In the genomic region with DNA sequence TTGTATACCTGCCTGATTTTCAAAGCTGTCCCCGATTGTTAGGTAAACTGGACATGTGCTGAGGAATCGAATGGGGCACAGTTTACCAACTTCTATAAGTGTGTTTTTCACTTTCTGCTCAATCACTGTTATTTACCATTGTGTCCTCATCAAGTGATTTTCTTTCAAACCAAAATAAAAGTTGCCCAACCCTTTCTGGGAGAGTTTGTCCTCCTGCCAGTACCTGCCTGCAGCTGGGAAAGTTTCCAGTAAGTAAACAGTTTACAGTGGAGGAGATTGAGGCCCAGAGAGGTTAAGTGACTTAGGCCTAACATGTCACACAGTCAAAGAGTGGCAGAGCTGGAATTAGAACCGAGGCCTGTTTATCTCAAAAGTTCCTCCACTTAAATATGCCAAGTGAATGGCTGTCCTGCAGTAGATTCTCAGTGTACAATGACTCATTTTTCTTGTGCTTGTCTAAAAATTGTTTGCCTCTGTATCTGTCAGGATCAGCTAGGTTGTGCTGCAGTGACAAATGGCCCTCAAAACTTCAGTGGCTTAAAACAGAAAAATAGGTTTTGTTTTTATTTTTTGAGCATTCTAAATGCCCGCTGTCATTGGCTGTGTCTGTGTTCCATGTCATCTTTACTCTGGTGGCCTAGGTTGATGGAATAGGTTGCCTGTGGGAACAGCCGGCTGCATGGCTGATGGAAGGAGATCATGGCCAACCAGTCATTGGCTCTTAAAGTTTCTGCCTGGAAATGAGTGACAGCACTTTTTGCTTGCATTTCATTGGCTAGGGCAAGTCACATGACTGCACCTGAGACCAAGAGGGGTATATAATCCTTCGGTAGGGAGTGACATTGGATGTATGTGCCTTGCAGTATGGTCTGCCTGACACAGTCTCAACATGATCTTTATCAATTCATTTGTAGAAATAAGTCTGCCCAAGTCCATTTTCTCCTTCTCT, we compare ENCODE assay signal across 1 cellular context.
TF ChIP-seq lines count a peak whose summit lies in the region.

No MANE protein-coding gene starts in this region.

TF ChIP-seq in endothelial cell of umbilical vein, 7 proteins besides CTCF, POLR2A, EP300 and RAD21 (continued from another document):
- TF ChIP-seq GATA2 (IDR thresholded peaks at IDR 0.05; ENCODE audit: insufficient read depth, insufficient read length, low read depth, low read length) (no peak), MYC (IDR thresholded peaks at IDR 0.05; ENCODE audit: low read depth, low read length) (no peak), EZH2 (IDR thresholded peaks at IDR 0.05; ENCODE audit: borderline replicate concordance, low read depth, low read length, severe bottlenecking) (no peak), JUN (IDR thresholded peaks at IDR 0.05; ENCODE audit: borderline replicate concordance, insufficient read depth, insufficient read length, low read depth) (no peak)
- TF ChIP-seq, protein P1, sequence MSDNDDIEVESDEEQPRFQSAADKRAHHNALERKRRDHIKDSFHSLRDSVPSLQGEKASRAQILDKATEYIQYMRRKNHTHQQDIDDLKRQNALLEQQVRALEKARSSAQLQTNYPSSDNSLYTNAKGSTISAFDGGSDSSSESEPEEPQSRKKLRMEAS (IDR thresholded peaks at IDR 0.05; ENCODE audit: insufficient read depth, insufficient read length), result no peak
